8 cellular contexts compared by ENCODE assay signal in genomic region chr4:145557720-145558119, GRCh38.
DNase-seq lines count a peak whose midpoint lies in the region; ATAC-seq and TF ChIP-seq lines count a peak whose summit lies in the region.

No MANE protein-coding gene starts in this region.

- peak in 1 of 4 experiments; percentile 70 for ATAC-seq in T-cell (replicated peaks in 1 of 4)

- peak; percentile 95 for TF ChIP-seq CTCF in GM12873 (IDR thresholded peaks at IDR 0.05; ENCODE audit: insufficient read depth, low read depth, low read length, missing control alignments)
- peak; percentile 100 for TF ChIP-seq CTCF in Loucy (conservative IDR thresholded peaks at IDR 0.05; ENCODE audit: low read length)
- peak; percentile 83 to 90 for TF ChIP-seq CTCF in brain (conservative IDR thresholded peaks at IDR 0.05)

- H3K27me3 ChIP-seq in HAP-1 (ENCODE audit: low read depth) (no peaks in the 10 kb centered on the region), Loucy (ENCODE audit: insufficient read depth, low read length, poor library complexity, severe bottlenecking) (no peaks in the 10 kb centered on the region)

- H3K36me3 ChIP-seq in HAP-1 (replicated peaks) = peaks cover 8% of the 10 kb centered on the region; the same call in 1 of the 2 replicates
- peaks cover 26% of the 10 kb centered on the region; the same call in 1 of the 2 replicates for H3K36me3 ChIP-seq in Loucy (ENCODE audit: insufficient read depth, low read length)

- H3K9me2 ChIP-seq in Loucy (replicated peaks; ENCODE audit: low read depth, low read length) = no peaks in the 10 kb centered on the region

- H3K4me3 Mint-ChIP-seq in T-cell (no peak overlapping the region), brain (no peak overlapping the region)

- H3K9me3 ChIP-seq in HAP-1 (no peaks in the 10 kb centered on the region), Loucy (ENCODE audit: insufficient read depth, low read depth, low read length) (no peaks in the 10 kb centered on the region)

- H3K27me3 Mint-ChIP-seq in T-cell (peaks cover 5 to 7% of the 10 kb centered on the region in 2 donors), brain (no peaks in the 10 kb centered on the region)

- H4K20me1 ChIP-seq in Loucy (ENCODE audit: insufficient read depth, low read length, poor library complexity, severe bottlenecking) = no peaks in the 10 kb centered on the region

- H3K9me3 Mint-ChIP-seq in T-cell (no peaks in the 10 kb centered on the region), brain (peaks cover 0 to 3% (median 0%) of the 10 kb centered on the region in 5 experiments)

- POLR2A ChIA-PET in T-cell (lab: Charles Lee) = no interaction called here

- H3K4me1 Mint-ChIP-seq in T-cell (no peaks in the 10 kb centered on the region), brain (peaks cover 10% of the 10 kb centered on the region)

- no peak overlapping the region for H3K4me3 ChIP-seq in HAP-1
- H3K4me3 ChIP-seq in Loucy (ENCODE audit: low read length, poor library complexity, severe bottlenecking) = no peak overlapping the region

- no peaks in the 10 kb centered on the region for H3F3A ChIP-seq in Loucy (ENCODE audit: low read depth)

- H3K36me3 Mint-ChIP-seq in T-cell = no peaks in the 10 kb centered on the region
- peaks cover 79% of the 10 kb centered on the region for H3K36me3 Mint-ChIP-seq in brain

- H3K4me1 ChIP-seq in HAP-1 (peaks cover 2% of the 10 kb centered on the region; the same call in 1 of the 2 replicates), Loucy (ENCODE audit: insufficient read depth, low read length, poor library complexity, severe bottlenecking) (no peaks in the 10 kb centered on the region)

- in situ Hi-C loops in HAP-1 (cut with MboI; ENCODE audit: low sequenced_read_pairs) = loop anchor here (25.0 kb wide), 1 partner anchor 320 kb away; no protein-coding TSS in a partner anchor

- DNase-seq in HAP-1 (ENCODE audit: low spot score in 2 of 2) = peak; percentile 68 to 73
- peak in 30 of 34 experiments; percentile 2 to 51 (median 24) for DNase-seq in T-cell
- peak; percentile 79 for DNase-seq in iris pigment epithelial cell (ENCODE audit: low read depth)
- peak; percentile 31 for DNase-seq in stimulated activated CD4-positive, alpha-beta T cell treated with anti-CD3 and anti-CD28 coated beads, Interleukin-2, amount 100 ng/mL, for 4 hours (ENCODE audit: low read depth)
- no peak for DNase-seq in NCI-H1105 (lab: John Stamatoyannopoulos, UW)

- CTCF ChIA-PET in T-cell (lab: Charles Lee) = interaction anchor here (0.6 to 1.4 kb wide), 9 partner anchors 34 to 706 kb away, joined by 3 to 6 read pairs (median 3); no protein-coding TSS in a partner anchor

- no peaks in the 10 kb centered on the region for H3K79me2 ChIP-seq in Loucy (ENCODE audit: insufficient read depth, low read length)

- H3K9ac ChIP-seq in Loucy (ENCODE audit: low read depth, low read length, poor library complexity, severe bottlenecking) = no peak overlapping the region

- no peak overlapping the region for H3K4me2 ChIP-seq in Loucy (ENCODE audit: low read depth, low read length, poor library complexity, severe bottlenecking)

- H3K27ac Mint-ChIP-seq in T-cell (no peak overlapping the region), brain (no peak overlapping the region)

- H2AFZ ChIP-seq in Loucy (ENCODE audit: low read length) = no peak overlapping the region
